11 cellular contexts compared by ENCODE assay signal in the genomic region with DNA sequence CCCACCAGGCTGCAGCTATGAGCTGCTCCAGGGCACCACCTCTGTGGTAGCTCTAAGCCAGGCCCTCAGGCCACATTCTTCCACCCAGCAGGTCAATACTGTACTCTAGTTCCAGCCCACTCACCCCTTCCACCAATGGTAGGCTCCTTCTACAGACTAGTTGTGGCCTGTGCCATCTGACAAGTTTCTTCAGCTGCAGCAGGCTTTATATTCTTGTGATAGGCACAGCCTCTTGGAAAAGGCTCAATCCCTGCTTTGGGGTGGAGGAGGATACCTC. TPM values are rescaled to one million over a fixed set of nuclear protein-coding genes. Genes with fewer than 3 reads are reported as not detected.
DNase-seq lines count a peak whose midpoint lies in the region; ATAC-seq lines count a peak whose summit lies in the region.
"Had no signal": no experiment of that assay in that cellular context is flagged by ENCODE, and none has a peak within 500 bp of the region (broad histone marks: within the 10 kb centered on the region; RNA-seq: fewer than 3 reads in every experiment).

No MANE protein-coding gene starts in this region.

- H3K9me3 Mint-ChIP-seq in immature natural killer cell: no peaks in the 10 kb centered on the region

- ATAC-seq in GM18858 (IDR thresholded peaks at IDR 0.05; ENCODE audit: unreplicated experiment) (peak; percentile 53), GM21619 (IDR thresholded peaks at IDR 0.05; ENCODE audit: unreplicated experiment) (peak; percentile 58), HG03342 (IDR thresholded peaks at IDR 0.05; ENCODE audit: unreplicated experiment) (peak; percentile 54)

- peak overlapping the region in 4 of 6 donors; percentile 10 to 67 (median 26) for H3K27ac Mint-ChIP-seq in immature natural killer cell

- H3K36me3 Mint-ChIP-seq in immature natural killer cell: no peaks in the 10 kb centered on the region

- H3K4me3 Mint-ChIP-seq in immature natural killer cell: no peak overlapping the region

- H3K4me1 Mint-ChIP-seq in immature natural killer cell: peaks cover 66 to 84% of the 10 kb centered on the region in 2 donors

- no peaks in the 10 kb centered on the region for H3K27me3 Mint-ChIP-seq in immature natural killer cell (ENCODE audit: low read depth in 3 of 3)

- DNase-seq in immature natural killer cell: no peak
- no peak for DNase-seq in dermis blood vessel endothelial cell
- DNase-seq in middle frontal gyrus (ENCODE audit: extremely low spot score, low spot score): no peak
- DNase-seq in stimulated activated CD8-positive, alpha-beta memory T cell treated with anti-CD3 and anti-CD28 coated beads, Interleukin-4, amount 100 ng/mL, for 48 hours: no peak
- no peak for DNase-seq in AML-193 (lab: John Stamatoyannopoulos, UW)
- DNase-seq: activated CD4-positive, alpha-beta T cell treated with anti-CD3 and anti-CD28 coated beads for 4 hours; NCI-H187 treated with DMSO at 0.1 percent for 48 hours; occipital lobe had no signal

RNA-seq across cellular contexts. Expression of a gene that starts 8.5 kb away (rescaled TPM):
- polyA plus RNA-seq in immature natural killer cell: 10 to 100 TPM; 38.6 to 53.3 (median 39.3) TPM
- 46.3 and 83.0 TPM in 2 replicates for total RNA-seq in dermis blood vessel endothelial cell
